ENCODE assay signal across 8 cellular contexts in genomic region chr4:168923526-168924194, GRCh38.
A peak's percentile ranks its signal among the peaks of the same experiment; 100 is the strongest.
DNase-seq lines count a peak whose midpoint lies in the region; ATAC-seq and TF ChIP-seq lines count a peak whose summit lies in the region.

No MANE protein-coding gene starts in this region.

- ATAC-seq in Right ventricle myocardium inferior (peak; percentile 35), HG03025 (IDR thresholded peaks at IDR 0.05; ENCODE audit: low FRiP score, unreplicated experiment) (peak; percentile 66)

- peaks cover 60% of the 10 kb centered on the region for H3K36me3 Mint-ChIP-seq in brain

- H3K4me3 Mint-ChIP-seq in brain: peak overlapping the region in 1 of 5 experiments; percentile 30

- DNase-seq in Right ventricle myocardium inferior (ENCODE audit: missing footprints): no peak
- DNase-seq in cardiac septum (ENCODE audit: low spot score): no peak
- DNase-seq in NCI-H2029 treated with DMSO at 0.1 percent for 48 hours (lab: John Stamatoyannopoulos, UW): peak; percentile 52
- peak; percentile 33 for DNase-seq in T-helper 9 cell
- DNase-seq in inferior parietal cortex (ENCODE audit: extremely low spot score): peak; percentile 88
- peak; percentile 21 to 26 (median 24) for DNase-seq in stimulated activated CD4-positive, alpha-beta T cell treated with anti-CD3 and anti-CD28 coated beads, Interleukin-1b, Interleukin-23, amount 100 ng/mL, for 24 hours (ENCODE audit: low read depth in 4 of 4, low spot score in 1 of 4)

- peaks cover 42% of the 10 kb centered on the region for H3K4me1 Mint-ChIP-seq in brain

- H3K9me3 Mint-ChIP-seq in brain: no peaks in the 10 kb centered on the region

- no peaks in the 10 kb centered on the region for H3K27me3 Mint-ChIP-seq in brain

- intact Hi-C loops in Right ventricle myocardium inferior (cut with DNase I): loop anchor here (1.0 to 5.0 kb wide), 4 partner anchors 215 to 644 kb away; no protein-coding TSS in a partner anchor
- intact Hi-C loops in cardiac septum (cut with DNase I): loop anchor here (5.0 to 10.0 kb wide), 6 partner anchors 89 to 749 kb away; partner anchors contain the start of gene CBR4

- TF ChIP-seq CTCF in brain (conservative IDR thresholded peaks at IDR 0.05): peak; percentile 86

- peak overlapping the region; percentile 15 to 82 (median 70) for H3K27ac Mint-ChIP-seq in brain

Comparison
In these comparisons a context has a peak if more than half of its experiments do, and no peak if none do; other contexts are left out.
1. DNase-seq: peak in NCI-H2029 treated with DMSO at 0.1 percent for 48 hours (single experiment), T-helper 9 cell (single experiment), inferior parietal cortex (single experiment) and stimulated activated CD4-positive, alpha-beta T cell treated with anti-CD3 and anti-CD28 coated beads, Interleukin-1b, Interleukin-23, amount 100 ng/mL, for 24 hours (4 of 4); none in Right ventricle myocardium inferior (single experiment) and cardiac septum (single experiment).